Comparison of ENCODE assay signal across 35 cellular contexts in genomic region chr19:30245401-30246039, GRCh38.
"Had no signal": no experiment of that assay in that cellular context is flagged by ENCODE, and none has a peak within 500 bp of the region (broad histone marks: within the 10 kb centered on the region; RNA-seq: fewer than 3 reads in every experiment).

No MANE protein-coding gene starts in this region.

- DNase-seq: activated B cell treated with CpG ODN at 0.5 μM for 24 hours; activated CD4-positive, alpha-beta memory T cell treated with anti-CD3 and anti-CD28 coated beads, Interleukin-2, amount 10 ng/mL, durations not matched to agents 7 days and 5 days; activated CD4-positive, alpha-beta T cell treated with anti-CD3 and anti-CD28 coated beads for 48 hours; activated CD4-positive, CD25-positive, alpha-beta regulatory T cell treated with anti-CD3 and anti-CD28 coated beads, Interleukin-2, amount 50 U/mL, for 72 hours; activated CD8-positive, alpha-beta memory T cell treated with anti-CD3 and anti-CD28 coated beads for 24 hours; activated CD8-positive, alpha-beta memory T cell treated with anti-CD3 and anti-CD28 coated beads, Interleukin-2, amount 10 ng/mL, durations not matched to agents 7 days and 5 days; activated CD8-positive, alpha-beta memory T cell treated with anti-CD3 and anti-CD28 coated beads, Interleukin-2, amount 50 U/mL, for 48 hours; activated effector memory CD4-positive, alpha-beta T cell treated with Interleukin-2 at 50 U/mL for 16 hours; activated naive CD4-positive, alpha-beta T cell treated with anti-CD3 and anti-CD28 coated beads, Interleukin-2, amount 10 ng/mL, durations not matched to agents 7 days and 5 days; activated naive CD8-positive, alpha-beta T cell treated with anti-CD3 and anti-CD28 coated beads, Interleukin-2, amount 50 U/mL, for 24 hours; activated T-cell treated with anti-CD3 and anti-CD28 coated beads, Interleukin-2, amount 50 U/mL, for 48 hours; aorta; brain microvascular endothelial cell; MM.1S; MV-4-11; NCI-H1092; NCI-H1436 treated with DMSO at 0.1 percent for 48 hours; NCI-H1694 treated with DMSO at 0.1 percent for 48 hours; NCI-H2029; NCI-H2171; NCI-H510A; NCI-H526; NCI-H748 treated with DMSO at 0.1 percent for 48 hours; NK-92 treated with Interleukin-12 subunit alpha and Interleukin-12 subunit beta, amount 100 ng/mL, for 24 hours; PC-3; Peyer's patch; SIG-M5; SW 1271; T-helper 1 cell; T-helper 2 cell; T-helper 9 cell had no signal

- H3K27ac ChIP-seq: brain microvascular endothelial cell, KMS-11, Peyer's patch, RWPE1, VCaP had no signal

- H3K4me1 ChIP-seq: Peyer's patch had no signal

- H3K27me3 ChIP-seq: brain microvascular endothelial cell, Peyer's patch had no signal

- H3K4me3 ChIP-seq: Peyer's patch had no signal

- H3K36me3 ChIP-seq: brain microvascular endothelial cell, Peyer's patch had no signal

- H3K9me3 ChIP-seq: Peyer's patch had no signal

- ATAC-seq: activated CD8-positive, alpha-beta memory T cell treated with anti-CD3 and anti-CD28 coated beads, Interleukin-2, amount 10 ng/mL, durations not matched to agents 7 days and 5 days; activated naive CD8-positive, alpha-beta T cell treated with anti-CD3 and anti-CD28 coated beads, Interleukin-2, amount 50 U/mL, for 24 hours; PC-3; Right ventricle myocardium inferior had no signal
